Comparison of ENCODE assay signal across 23 cellular contexts in genomic region chr2:105688946-105689345, GRCh38. TPM values are rescaled to one million over a fixed set of nuclear protein-coding genes. Genes with fewer than 3 reads are reported as not detected.
A peak's percentile ranks its signal among the peaks of the same experiment; 100 is the strongest.
DNase-seq lines count a peak whose midpoint lies in the region; ATAC-seq and TF ChIP-seq lines count a peak whose summit lies in the region.
"Had no signal": no experiment of that assay in that cellular context is flagged by ENCODE, and none has a peak within 500 bp of the region (broad histone marks: within the 10 kb centered on the region; RNA-seq: fewer than 3 reads in every experiment).

No MANE protein-coding gene starts in this region.

- ATAC-seq in lung (ENCODE audit: insufficient read depth, low FRiP score), result no peak
- peak; percentile 22 for ATAC-seq in upper lobe of right lung
- ATAC-seq in GM18858 (IDR thresholded peaks at IDR 0.05; ENCODE audit: unreplicated experiment), result no peak
- no peak for ATAC-seq in activated T-cell treated with anti-CD3 and anti-CD28 coated beads, Interleukin-2, amount 50 U/mL, for 4 hours
- no peak for ATAC-seq in HG02610 (IDR thresholded peaks at IDR 0.05; ENCODE audit: unreplicated experiment)
- ATAC-seq: CD8-positive, alpha-beta T cell; GM12878 had no signal

- H3K4me1 ChIP-seq in esophagus muscularis mucosa (no peaks in the 10 kb centered on the region), lung (ENCODE audit: control insufficient read depth in 2 of 2, insufficient read depth in 2 of 2, low read length in 2 of 2) (no peaks in the 10 kb centered on the region), neural progenitor cell (no peaks in the 10 kb centered on the region), upper lobe of right lung (no peaks in the 10 kb centered on the region)
- H3K4me1 ChIP-seq: BE2C, BLaER1 had no signal

- no peak overlapping the region for H3K4me3 Mint-ChIP-seq in neural progenitor cell
- no peak overlapping the region for H3K4me3 Mint-ChIP-seq in activated T-cell treated with anti-CD3 and anti-CD28 coated beads, Interleukin-2, amount 50 U/mL, for 4 hours
- H3K4me3 Mint-ChIP-seq: CD4-positive, alpha-beta T cell; CD8-positive, alpha-beta T cell had no signal

- no peak for TF ChIP-seq EP300 in esophagus muscularis mucosa (IDR thresholded peaks at IDR 0.05)

- H3K36me3 Mint-ChIP-seq in neural progenitor cell, result peaks cover 2% of the 10 kb centered on the region
- H3K36me3 Mint-ChIP-seq in activated T-cell treated with anti-CD3 and anti-CD28 coated beads, Interleukin-2, amount 50 U/mL, for 4 hours (ENCODE audit: insufficient read depth), result no peaks in the 10 kb centered on the region
- H3K36me3 Mint-ChIP-seq: CD8-positive, alpha-beta T cell had no signal

- no peak overlapping the region for H3K4me3 ChIP-seq in esophagus muscularis mucosa
- H3K4me3 ChIP-seq in lung, result no peak overlapping the region
- no peak overlapping the region for H3K4me3 ChIP-seq in neural progenitor cell
- H3K4me3 ChIP-seq in upper lobe of right lung, result no peak overlapping the region
- H3K4me3 ChIP-seq: BLaER1, GM12878 had no signal

- TF ChIP-seq CTCF in esophagus muscularis mucosa (IDR thresholded peaks at IDR 0.05) (no peak), lung (IDR thresholded peaks at IDR 0.05; ENCODE audit: control extremely low read depth, extremely low read depth) (no peak), neural progenitor cell (IDR thresholded peaks at IDR 0.05) (no peak), upper lobe of right lung (IDR thresholded peaks at IDR 0.05) (no peak)

- TF ChIP-seq POLR2A in esophagus muscularis mucosa (IDR thresholded peaks at IDR 0.05; ENCODE audit: low read depth), result no peak

- no peaks in the 10 kb centered on the region for H3K79me2 ChIP-seq in neural progenitor cell (ENCODE audit: low read depth)

- H3K27me3 Mint-ChIP-seq in neural progenitor cell (ENCODE audit: insufficient read depth, low read depth), result peaks cover 2% of the 10 kb centered on the region
- no peaks in the 10 kb centered on the region for H3K27me3 Mint-ChIP-seq in activated T-cell treated with anti-CD3 and anti-CD28 coated beads, Interleukin-2, amount 50 U/mL, for 4 hours (ENCODE audit: low read depth)
- H3K27me3 Mint-ChIP-seq: CD4-positive, alpha-beta T cell had no signal

- no peaks in the 10 kb centered on the region for H4K20me1 ChIP-seq in neural progenitor cell (ENCODE audit: low read depth)
- H4K20me1 ChIP-seq: BLaER1 had no signal

- DNase-seq in esophagus muscularis mucosa (ENCODE audit: extremely low spot score), result peak; percentile 85
- DNase-seq in lung (ENCODE audit: low spot score), result peak; percentile 17
- DNase-seq in neural progenitor cell (ENCODE audit: low spot score), result no peak
- DNase-seq in upper lobe of right lung, result no peak
- no peak for DNase-seq in NAMALWA (ENCODE audit: low spot score)
- no peak for DNase-seq in activated T-cell treated with anti-CD3 and anti-CD28 coated beads, Interleukin-2, amount 50 U/mL, for 4 hours
- DNase-seq: 8988T; ACHN; BE2C; C1 segment of cervical spinal cord; CD4-positive, alpha-beta T cell; CD8-positive, alpha-beta T cell; DMS 273 treated with DMSO at 0.1 percent for 48 hours; DMS153; DMS53; DMS79; DND-41; EL; GDM1 had no signal

- H3K36me3 ChIP-seq in esophagus muscularis mucosa, result no peaks in the 10 kb centered on the region
- no peaks in the 10 kb centered on the region for H3K36me3 ChIP-seq in lung (ENCODE audit: control insufficient read depth in 2 of 2, insufficient read depth in 2 of 2, low read length in 2 of 2)
- H3K36me3 ChIP-seq in neural progenitor cell, result no peaks in the 10 kb centered on the region
- no peaks in the 10 kb centered on the region for H3K36me3 ChIP-seq in upper lobe of right lung
- H3K36me3 ChIP-seq: BE2C, BLaER1 had no signal

- H3K27me3 ChIP-seq in esophagus muscularis mucosa (no peaks in the 10 kb centered on the region), lung (ENCODE audit: control insufficient read depth, insufficient read depth) (no peaks in the 10 kb centered on the region), neural progenitor cell (no peaks in the 10 kb centered on the region), upper lobe of right lung (no peaks in the 10 kb centered on the region)
- H3K27me3 ChIP-seq: BE2C, BLaER1 had no signal

- no peaks in the 10 kb centered on the region for H3F3A ChIP-seq in neural progenitor cell (ENCODE audit: low read depth)

- no peaks in the 10 kb centered on the region for H3K9me3 Mint-ChIP-seq in neural progenitor cell
- H3K9me3 Mint-ChIP-seq in activated T-cell treated with anti-CD3 and anti-CD28 coated beads, Interleukin-2, amount 50 U/mL, for 4 hours, result no peaks in the 10 kb centered on the region
- H3K9me3 Mint-ChIP-seq: CD4-positive, alpha-beta T cell; CD8-positive, alpha-beta T cell had no signal

- peaks cover 2% of the 10 kb centered on the region for H3K4me1 Mint-ChIP-seq in neural progenitor cell
- no peaks in the 10 kb centered on the region for H3K4me1 Mint-ChIP-seq in activated T-cell treated with anti-CD3 and anti-CD28 coated beads, Interleukin-2, amount 50 U/mL, for 4 hours (ENCODE audit: low read depth)

- no peak overlapping the region for H3K9ac ChIP-seq in neural progenitor cell
- H3K9ac ChIP-seq: BLaER1 had no signal

- H3K27ac Mint-ChIP-seq in neural progenitor cell, result no peak overlapping the region
- H3K27ac Mint-ChIP-seq: CD4-positive, alpha-beta T cell; CD8-positive, alpha-beta T cell had no signal

- H3K27ac ChIP-seq in esophagus muscularis mucosa (replicated peaks in 1 of 4) (no peak overlapping the region), lung (ENCODE audit: low read depth in 1 of 2, low read length in 1 of 2) (no peak overlapping the region), neural progenitor cell (no peak overlapping the region), upper lobe of right lung (no peak overlapping the region)
- H3K27ac ChIP-seq: BLaER1 had no signal

- peak overlapping the region; percentile 42 for H2AFZ ChIP-seq in neural progenitor cell (replicated peaks)

- 94% methylated on average over 12 of the region's 13 CpGs for WGBS in esophagus muscularis mucosa
- WGBS in lung, 2 donors, result 92 to 95% methylated on average over 13 of the region's 13 CpGs

- intact Hi-C loops in esophagus muscularis mucosa (cut with DNase I) (no loop called here), upper lobe of right lung (cut with DNase I) (no loop called here)

- no peak overlapping the region for H3K4me2 ChIP-seq in neural progenitor cell
- H3K4me2 ChIP-seq: BLaER1 had no signal

- no peaks in the 10 kb centered on the region for H3K9me3 ChIP-seq in esophagus muscularis mucosa
- H3K9me3 ChIP-seq in lung (ENCODE audit: control insufficient read depth in 2 of 2, insufficient read depth in 1 of 2, low read length in 1 of 2), result no peaks in the 10 kb centered on the region
- H3K9me3 ChIP-seq in neural progenitor cell (ENCODE audit: low read depth), result no peaks in the 10 kb centered on the region
- no peaks in the 10 kb centered on the region for H3K9me3 ChIP-seq in upper lobe of right lung
- H3K9me3 ChIP-seq: BE2C, BLaER1 had no signal

RNA-seq across cellular contexts. Expression of gene NCK2, which starts 55.8 kb away (rescaled TPM):
- 100 to 1,000 TPM in 2 of 4 donors, 10 to 100 TPM in 2; 59.8 to 130 (median 96.2) TPM for total RNA-seq in esophagus muscularis mucosa
- total RNA-seq in lung, result 10 to 100 TPM; 32.3 to 54.4 TPM
- polyA plus RNA-seq in lung, result 10 to 100 TPM; 19.3 to 35.6 TPM
- total RNA-seq in neural progenitor cell (ENCODE audit: low replicate concordance), result 26.2 and 32.8 TPM in 2 replicates
- total RNA-seq in upper lobe of right lung, result 49.7 TPM
- 10 to 100 TPM; 71.6 to 79.1 (median 73.5) TPM for total RNA-seq in activated T-cell treated with anti-CD3 and anti-CD28 coated beads, Interleukin-2, amount 50 U/mL, for 4 hours

Comparison
In these comparisons a context has a peak if more than half of its experiments do, and no peak if none do; other contexts are left out.
1. DNase-seq: peak in esophagus muscularis mucosa (single experiment) and lung (single experiment); none in neural progenitor cell (single experiment), upper lobe of right lung (single experiment), NAMALWA (single experiment) and activated T-cell treated with anti-CD3 and anti-CD28 coated beads, Interleukin-2, amount 50 U/mL, for 4 hours (single experiment).